ENCODE assay signal across 8 cellular contexts in the genomic region with DNA sequence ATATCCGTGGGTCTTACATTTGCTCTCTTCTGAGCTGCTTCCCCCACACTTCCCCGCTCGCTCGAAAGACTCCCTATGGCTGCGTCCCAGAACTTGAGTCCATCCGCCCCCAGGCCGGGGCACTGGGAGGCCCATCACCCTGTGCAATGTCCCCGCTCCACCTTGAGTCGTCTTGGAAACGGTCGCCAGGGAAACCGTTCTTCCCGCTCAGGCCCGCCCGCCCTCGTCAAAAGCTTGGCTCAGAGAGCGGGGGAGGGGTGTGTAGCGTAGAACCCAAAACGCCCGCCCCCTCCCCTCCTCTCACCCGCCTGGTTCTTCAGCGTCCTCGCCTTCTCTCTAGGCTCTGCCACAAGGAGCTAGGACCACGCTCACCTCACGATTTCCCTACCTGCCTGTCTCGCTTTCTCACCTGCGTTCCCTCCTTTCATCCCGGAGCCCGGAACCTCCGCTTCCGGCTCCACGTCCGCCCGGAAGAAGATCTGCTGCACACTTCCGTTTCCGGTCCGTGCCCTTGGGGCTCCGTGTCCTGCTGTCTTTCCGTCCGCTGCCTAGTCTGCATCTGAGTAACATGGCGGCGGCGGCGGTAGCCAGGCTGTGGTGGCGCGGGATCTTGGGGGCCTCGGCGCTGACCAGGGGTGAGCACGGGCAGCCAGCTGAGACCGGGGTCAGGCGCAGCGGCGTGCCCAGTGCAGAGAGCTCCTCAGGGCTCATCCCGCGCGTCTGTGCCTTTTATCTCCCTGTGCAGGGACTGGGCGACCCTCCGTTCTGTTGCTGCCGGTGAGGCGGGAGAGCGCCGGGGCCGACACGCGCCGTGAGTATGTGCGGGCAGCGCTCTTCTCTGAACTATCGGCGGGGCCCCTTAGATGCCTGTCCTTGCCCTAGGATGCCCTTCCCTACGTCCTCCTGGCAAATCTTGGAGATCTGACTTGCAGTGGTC. TPM values are rescaled to one million over a fixed set of nuclear protein-coding genes. Genes with fewer than 3 reads are reported as not detected.
A peak's percentile ranks its signal among the peaks of the same experiment; 100 is the strongest.
DNase-seq lines count a peak whose midpoint lies in the region; ATAC-seq and TF ChIP-seq lines count a peak whose summit lies in the region.

A gene (minus strand): TSS at position 447 of the 937 bp plus-strand sequence. CDS start 19 bp downstream, at position 428.
A gene (plus strand): TSS at position 551 of the 937 bp plus-strand sequence. CDS start 18 bp downstream, at position 569.

- peak within 1 kb of the TSS; percentile 94 for H3K4me2 ChIP-seq in SK-N-SH

- no peak; a peak in 1 of 4 replicates for TF ChIP-seq EP300 in SK-N-SH (IDR thresholded peaks at IDR 0.05; ENCODE audit: borderline replicate concordance in 1 of 2, low read depth in 1 of 2, low read length in 1 of 2)

- CTCF ChIA-PET in GM10248 (lab: Yijun Ruan, JAX) (interaction anchor here (1.0 to 3.6 kb wide), 6 partner anchors 13 to 401 kb away, joined by 3 to 24 read pairs (median 4); a partner anchor contains a TSS), SK-N-SH (lab: Yijun Ruan, JAX) (interaction anchor here (1.6 to 2.5 kb wide), 2 partner anchors 11 to 26 kb away, joined by 5 to 14 read pairs; a partner anchor contains a TSS)

- peak within 1 kb of the TSS; percentile 92 for H3K9ac ChIP-seq in SK-N-SH

- no peak for TF ChIP-seq CTCF in GM10248 (IDR thresholded peaks at IDR 0.05; ENCODE audit: control extremely low read depth, extremely low read depth, low read depth, missing control alignments)
- no peak for TF ChIP-seq CTCF in SK-N-SH (IDR thresholded peaks at IDR 0.05)
- no peak for TF ChIP-seq CTCF in omental fat pad (IDR thresholded peaks at IDR 0.05)

- peak within 1 kb of the TSS; percentile 90 to 98 for H3K4me3 ChIP-seq in SK-N-SH (ENCODE audit: low read depth in 2 of 2, low read length in 1 of 2)

- no peaks in the 10 kb centered on the region for H3K27me3 ChIP-seq in SK-N-SH (ENCODE audit: insufficient read depth)

- H3F3A ChIP-seq in SK-N-SH (replicated peaks; ENCODE audit: insufficient read depth) = peaks cover 7% of the 10 kb centered on the region

- peak; percentile 93 for DNase-seq in GM10248 (ENCODE audit: extremely low spot score)
- peak; percentile 85 for DNase-seq in NCI-H1092 (lab: John Stamatoyannopoulos, UW)
- peak; percentile 94 for DNase-seq in SK-N-SH
- DNase-seq in activated naive CD4-positive, alpha-beta T cell treated with anti-CD3 and anti-CD28 coated beads, Interleukin-2, amount 50 U/mL, for 16 hours = peak; percentile 83
- DNase-seq in glomerular endothelial cell (ENCODE audit: extremely low read depth, low read depth, low spot score) = peak; percentile 41
- peak; percentile 92 for DNase-seq in omental fat pad (ENCODE audit: low spot score)

- 1% methylated on average over 46 of the region's 71 CpGs for WGBS in SK-N-SH (ENCODE audit: low lambda C conversion rate)

- no peaks in the 10 kb centered on the region for H3K9me2 ChIP-seq in SK-N-SH

- no peak for TF ChIP-seq RAD21 in SK-N-SH (IDR thresholded peaks at IDR 0.05; ENCODE audit: low read length)

- peak; percentile 92 for ATAC-seq in HG02610 (IDR thresholded peaks at IDR 0.05; ENCODE audit: unreplicated experiment)
- peak; percentile 95 for ATAC-seq in omental fat pad (ENCODE audit: low FRiP score)

- peaks cover 13 to 21% of the 10 kb centered on the region in 2 experiments; a peak in 3 of 4 replicates for H3K4me1 ChIP-seq in SK-N-SH (ENCODE audit: control insufficient read depth in 1 of 2, insufficient read depth in 2 of 2, low read depth in 1 of 2, low read length in 1 of 2)

- H2AFZ ChIP-seq in SK-N-SH (ENCODE audit: low read depth) = peak within 1 kb of the TSS; percentile 84

- POLR2A ChIA-PET in GM10248 (lab: Yijun Ruan, JAX) (interaction anchor here (0.5 to 0.7 kb wide), 3 partner anchors 310 to 971 kb away, joined by 3 to 5 read pairs (median 3); no protein-coding TSS in a partner anchor), SK-N-SH (lab: Yijun Ruan, JAX) (interaction anchor here (0.5 to 2.2 kb wide), 7 partner anchors 10 to 643 kb away, joined by 3 to 18 read pairs (median 3); a partner anchor contains a TSS)

- peaks cover 64% of the 10 kb centered on the region for H3K79me2 ChIP-seq in SK-N-SH (ENCODE audit: insufficient read depth)

- H3K36me3 ChIP-seq in SK-N-SH (replicated peaks in 1 of 2; ENCODE audit: control insufficient read depth in 1 of 2, insufficient read depth in 2 of 2, low read length in 1 of 2) = peaks cover 35 to 65% of the 10 kb centered on the region in 2 experiments

- no peaks in the 10 kb centered on the region for H3K9me3 ChIP-seq in SK-N-SH

- H3K27ac ChIP-seq in SK-N-SH (ENCODE audit: low read depth in 2 of 2, low read length in 1 of 2) (peak within 1 kb of the TSS; percentile 69 to 94), temporal lobe (ENCODE audit: low read depth, low read length) (peak within 1 kb of the TSS; percentile 83)

- no peaks in the 10 kb centered on the region for H4K20me1 ChIP-seq in SK-N-SH (ENCODE audit: insufficient read depth)

TF ChIP-seq in SK-N-SH, 30 proteins besides CTCF, POLR2A, EP300 and RAD21 (continues in another document):
- peak; percentile 38; the same call in 1 of the 2 replicates for TF ChIP-seq SIN3A (IDR thresholded peaks at IDR 0.05; ENCODE audit: borderline replicate concordance, low read depth, low read length)
- TF ChIP-seq GABPA (IDR thresholded peaks at IDR 0.05; ENCODE audit: low read depth) = peak; percentile 100
- TF ChIP-seq, protein P1, sequence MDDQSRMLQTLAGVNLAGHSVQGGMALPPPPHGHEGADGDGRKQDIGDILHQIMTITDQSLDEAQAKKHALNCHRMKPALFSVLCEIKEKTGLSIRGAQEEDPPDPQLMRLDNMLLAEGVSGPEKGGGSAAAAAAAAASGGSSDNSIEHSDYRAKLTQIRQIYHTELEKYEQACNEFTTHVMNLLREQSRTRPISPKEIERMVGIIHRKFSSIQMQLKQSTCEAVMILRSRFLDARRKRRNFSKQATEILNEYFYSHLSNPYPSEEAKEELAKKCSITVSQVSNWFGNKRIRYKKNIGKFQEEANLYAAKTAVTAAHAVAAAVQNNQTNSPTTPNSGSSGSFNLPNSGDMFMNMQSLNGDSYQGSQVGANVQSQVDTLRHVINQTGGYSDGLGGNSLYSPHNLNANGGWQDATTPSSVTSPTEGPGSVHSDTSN (IDR thresholded peaks at IDR 0.05) = no peak
- peak; percentile 88 for TF ChIP-seq ELF1 (IDR thresholded peaks at IDR 0.05)
- TF ChIP-seq, protein P2, sequence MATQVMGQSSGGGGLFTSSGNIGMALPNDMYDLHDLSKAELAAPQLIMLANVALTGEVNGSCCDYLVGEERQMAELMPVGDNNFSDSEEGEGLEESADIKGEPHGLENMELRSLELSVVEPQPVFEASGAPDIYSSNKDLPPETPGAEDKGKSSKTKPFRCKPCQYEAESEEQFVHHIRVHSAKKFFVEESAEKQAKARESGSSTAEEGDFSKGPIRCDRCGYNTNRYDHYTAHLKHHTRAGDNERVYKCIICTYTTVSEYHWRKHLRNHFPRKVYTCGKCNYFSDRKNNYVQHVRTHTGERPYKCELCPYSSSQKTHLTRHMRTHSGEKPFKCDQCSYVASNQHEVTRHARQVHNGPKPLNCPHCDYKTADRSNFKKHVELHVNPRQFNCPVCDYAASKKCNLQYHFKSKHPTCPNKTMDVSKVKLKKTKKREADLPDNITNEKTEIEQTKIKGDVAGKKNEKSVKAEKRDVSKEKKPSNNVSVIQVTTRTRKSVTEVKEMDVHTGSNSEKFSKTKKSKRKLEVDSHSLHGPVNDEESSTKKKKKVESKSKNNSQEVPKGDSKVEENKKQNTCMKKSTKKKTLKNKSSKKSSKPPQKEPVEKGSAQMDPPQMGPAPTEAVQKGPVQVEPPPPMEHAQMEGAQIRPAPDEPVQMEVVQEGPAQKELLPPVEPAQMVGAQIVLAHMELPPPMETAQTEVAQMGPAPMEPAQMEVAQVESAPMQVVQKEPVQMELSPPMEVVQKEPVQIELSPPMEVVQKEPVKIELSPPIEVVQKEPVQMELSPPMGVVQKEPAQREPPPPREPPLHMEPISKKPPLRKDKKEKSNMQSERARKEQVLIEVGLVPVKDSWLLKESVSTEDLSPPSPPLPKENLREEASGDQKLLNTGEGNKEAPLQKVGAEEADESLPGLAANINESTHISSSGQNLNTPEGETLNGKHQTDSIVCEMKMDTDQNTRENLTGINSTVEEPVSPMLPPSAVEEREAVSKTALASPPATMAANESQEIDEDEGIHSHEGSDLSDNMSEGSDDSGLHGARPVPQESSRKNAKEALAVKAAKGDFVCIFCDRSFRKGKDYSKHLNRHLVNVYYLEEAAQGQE (IDR thresholded peaks at IDR 0.05; ENCODE audit: low read depth, low read length) = peak; percentile 79
- TF ChIP-seq, protein P3, sequence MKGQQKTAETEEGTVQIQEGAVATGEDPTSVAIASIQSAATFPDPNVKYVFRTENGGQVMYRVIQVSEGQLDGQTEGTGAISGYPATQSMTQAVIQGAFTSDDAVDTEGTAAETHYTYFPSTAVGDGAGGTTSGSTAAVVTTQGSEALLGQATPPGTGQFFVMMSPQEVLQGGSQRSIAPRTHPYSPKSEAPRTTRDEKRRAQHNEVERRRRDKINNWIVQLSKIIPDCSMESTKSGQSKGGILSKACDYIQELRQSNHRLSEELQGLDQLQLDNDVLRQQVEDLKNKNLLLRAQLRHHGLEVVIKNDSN (IDR thresholded peaks at IDR 0.05; ENCODE audit: borderline replicate concordance, low read depth) = peak; percentile 60
- TF ChIP-seq TEAD4 (IDR thresholded peaks at IDR 0.05; ENCODE audit: borderline replicate concordance, insufficient read depth) = no peak
- TF ChIP-seq POLR2AphosphoS5 (IDR thresholded peaks at IDR 0.05; ENCODE audit: low read depth, low read length) = peak; percentile 88
- TF ChIP-seq, protein P4, sequence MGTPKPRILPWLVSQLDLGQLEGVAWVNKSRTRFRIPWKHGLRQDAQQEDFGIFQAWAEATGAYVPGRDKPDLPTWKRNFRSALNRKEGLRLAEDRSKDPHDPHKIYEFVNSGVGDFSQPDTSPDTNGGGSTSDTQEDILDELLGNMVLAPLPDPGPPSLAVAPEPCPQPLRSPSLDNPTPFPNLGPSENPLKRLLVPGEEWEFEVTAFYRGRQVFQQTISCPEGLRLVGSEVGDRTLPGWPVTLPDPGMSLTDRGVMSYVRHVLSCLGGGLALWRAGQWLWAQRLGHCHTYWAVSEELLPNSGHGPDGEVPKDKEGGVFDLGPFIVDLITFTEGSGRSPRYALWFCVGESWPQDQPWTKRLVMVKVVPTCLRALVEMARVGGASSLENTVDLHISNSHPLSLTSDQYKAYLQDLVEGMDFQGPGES (IDR thresholded peaks at IDR 0.05; ENCODE audit: low read depth, low read length) = 0 out of 2 replicates have a peak, but pooled peaks have one; percentile 18

RNA-seq across cellular contexts. Expression of the first gene that starts in this region (rescaled TPM):
- polyA plus RNA-seq in SK-N-SH (2012; rRNA removed) = 16.8 and 24.6 TPM in 2 replicates
- polyA plus RNA-seq in SK-N-SH (2012; cell fraction: cytosol; rRNA removed) = 12.0 and 18.8 TPM in 2 replicates
- polyA plus RNA-seq in SK-N-SH (2012; cell fraction: nucleus; rRNA removed) = 12.1 and 17.0 TPM in 2 replicates
- total RNA-seq in glomerular endothelial cell = 20.9 and 26.7 TPM in 2 replicates
- total RNA-seq in omental fat pad = 10 to 100 TPM; 12.4 to 18.7 (median 16.7) TPM
- 24.6 TPM for total RNA-seq in temporal lobe

RNA-seq across cellular contexts. Expression of the second gene that starts in this region (rescaled TPM):
- 150 and 163 TPM in 2 replicates for polyA plus RNA-seq in SK-N-SH (2012; rRNA removed)
- polyA plus RNA-seq in SK-N-SH (2012; cell fraction: cytosol; rRNA removed) = 143 and 146 TPM in 2 replicates
- polyA plus RNA-seq in SK-N-SH (2012; cell fraction: nucleus; rRNA removed) = 184 and 200 TPM in 2 replicates
- total RNA-seq in glomerular endothelial cell (61.5 and 71.2 TPM in 2 replicates), omental fat pad (10 to 100 TPM; 46.4 to 51.9 (median 48.6) TPM), temporal lobe (42.3 TPM)

Comparison
In these comparisons a context has a peak if more than half of its experiments do, and no peak if none do; other contexts are left out.
1. Peak in every context shown above with its lines: DNase-seq, ATAC-seq, H3K4me3 ChIP-seq and H3K27ac ChIP-seq.
2. DNase-seq: peak in every context shown above with its lines; median percentile 94 in SK-N-SH; 93 in GM10248; 92 in omental fat pad; 85 in NCI-H1092; 83 in activated naive CD4-positive, alpha-beta T cell treated with anti-CD3 and anti-CD28 coated beads, Interleukin-2, amount 50 U/mL, for 16 hours; 41 in glomerular endothelial cell.